Comparison of ENCODE assay signal across 25 cellular contexts in genomic region chr6:65189344-65189743, GRCh38.
DNase-seq lines count a peak whose midpoint lies in the region; ATAC-seq, FAIRE-seq and TF ChIP-seq lines count a peak whose summit lies in the region.
"Had no signal": no experiment of that assay in that cellular context is flagged by ENCODE, and none has a peak within 500 bp of the region (broad histone marks: within the 10 kb centered on the region; RNA-seq: fewer than 3 reads in every experiment).

No MANE protein-coding gene starts in this region.

- H3K9ac ChIP-seq in BLaER1 (no peak overlapping the region), IMR-90 (ENCODE audit: low read depth, low read length) (no peak overlapping the region), K562 (ENCODE audit: insufficient read depth in 1 of 2, low read depth in 2 of 2, low read length in 2 of 2) (no peak overlapping the region)
- no peak overlapping the region for H3K9ac ChIP-seq in BLaER1 treated with 17β-estradiol and CSF1 and Interleukin-3, amounts not matched to agents 10 nM and 100 nM

- no peak overlapping the region for H3K56ac ChIP-seq in IMR-90 (ENCODE audit: extremely low read depth, insufficient read depth, low read length)

- CTCF ChIA-PET in IMR-90 (lab: Yijun Ruan, JAX) = no interaction called here
- CTCF ChIA-PET in K562 (lab: Yijun Ruan, JAX; ENCODE audit: low intra/inter-chr PET ratio) = no interaction called here

- H2AFZ ChIP-seq in IMR-90 (replicated peaks; ENCODE audit: low read length, poor library complexity) (no peak overlapping the region), K562 (ENCODE audit: low read depth, low read length) (no peak overlapping the region)

- no peak overlapping the region for H2AK9ac ChIP-seq in IMR-90 (replicated peaks; ENCODE audit: low read depth, low read length, poor library complexity)

- no peak overlapping the region for H2BK120ac ChIP-seq in IMR-90 (ENCODE audit: low read depth, low read length)

- no peak for TF ChIP-seq EP300 in K562 (IDR thresholded peaks at IDR 0.05; ENCODE audit: low read length)

- no peaks in the 10 kb centered on the region for H3K36me3 ChIP-seq in BLaER1
- H3K36me3 ChIP-seq in BLaER1 treated with 17β-estradiol and CSF1 and Interleukin-3, amounts not matched to agents 10 nM and 100 nM = no peaks in the 10 kb centered on the region
- H3K36me3 ChIP-seq in IMR-90 (ENCODE audit: control insufficient read depth, insufficient read depth, low read length) = no peaks in the 10 kb centered on the region
- H3K36me3 ChIP-seq in K562 (ENCODE audit: control insufficient read depth, insufficient read depth, low read length) = no peaks in the 10 kb centered on the region
- H3K36me3 ChIP-seq in psoas muscle (ENCODE audit: insufficient read depth in 1 of 2, low read depth in 1 of 2) = no peaks in the 10 kb centered on the region
- H3K36me3 ChIP-seq: BE2C had no signal

- H3K9me1 ChIP-seq in IMR-90 (ENCODE audit: insufficient read depth, low read length) (no peaks in the 10 kb centered on the region), K562 (ENCODE audit: control insufficient read depth, insufficient read depth, low read length) (no peaks in the 10 kb centered on the region)

- DNase-seq in IMR-90 (no peak), K562 (ENCODE audit: extremely low read depth in 1 of 4, low spot score in 3 of 4) (no peak), lower leg skin (ENCODE audit: low spot score in 2 of 2) (no peak), iPS-NIHi7 (ENCODE audit: extremely low spot score) (no peak), psoas muscle (no peak)
- DNase-seq: 8988T; ACHN; BE2C; C1 segment of cervical spinal cord; CD4-positive, alpha-beta memory T cell; CD4-positive, CD25-positive, alpha-beta regulatory T cell; CD8-positive, alpha-beta memory T cell; COR-L47; DMS 273 treated with DMSO at 0.1 percent for 48 hours; DMS153; DMS53; DMS79; DND-41; EL; GDM1 had no signal

- H3K27me3 ChIP-seq in BLaER1 (no peaks in the 10 kb centered on the region), IMR-90 (ENCODE audit: control insufficient read depth, insufficient read depth, low read length) (no peaks in the 10 kb centered on the region), K562 (ENCODE audit: control insufficient read depth in 2 of 2, insufficient read depth in 2 of 2, low read length in 2 of 2) (no peaks in the 10 kb centered on the region), psoas muscle (ENCODE audit: insufficient read depth in 3 of 3, low read length in 2 of 3) (no peaks in the 10 kb centered on the region)
- no peaks in the 10 kb centered on the region for H3K27me3 ChIP-seq in BLaER1 treated with 17β-estradiol and CSF1 and Interleukin-3, amounts not matched to agents 10 nM and 100 nM
- H3K27me3 ChIP-seq: BE2C had no signal

- H4K5ac ChIP-seq in IMR-90 (ENCODE audit: low read depth, low read length) = no peak overlapping the region

- no peak for FAIRE-seq in K562 (lab: Jason Lieb, UNC)
- FAIRE-seq: GM12878, GM12892, GM18507 had no signal

- TF ChIP-seq CTCF in IMR-90 (conservative IDR thresholded peaks at IDR 0.05; ENCODE audit: low read depth, low read length) = no peak
- no peak for TF ChIP-seq CTCF in K562 (IDR thresholded peaks at IDR 0.05 in 2 of 3, conservative IDR thresholded peaks at IDR 0.05 in 1 of 3; ENCODE audit: insufficient read depth in 2 of 3, low read depth in 1 of 3, low read length in 3 of 3)
- no peak for TF ChIP-seq CTCF in lower leg skin (IDR thresholded peaks at IDR 0.05)
- TF ChIP-seq CTCF in psoas muscle (IDR thresholded peaks at IDR 0.05) = no peak

- peak overlapping the region; percentile 54 for H3K4me2 ChIP-seq in BLaER1
- peak overlapping the region in 7 of 11 experiments; percentile 2 to 59 (median 49); a peak in 11 of 22 replicates for H3K4me2 ChIP-seq in BLaER1 treated with 17β-estradiol and CSF1 and Interleukin-3, amounts not matched to agents 10 nM and 100 nM
- no peak overlapping the region for H3K4me2 ChIP-seq in IMR-90 (ENCODE audit: low read depth, low read length)
- no peak overlapping the region for H3K4me2 ChIP-seq in K562 (ENCODE audit: insufficient read depth, low read length)

- no peak overlapping the region for H2AK5ac ChIP-seq in IMR-90 (ENCODE audit: low read depth, low read length)

- ATAC-seq in IMR-90 (ENCODE audit: low read depth) (no peak), K562 (no peak), psoas muscle (no peak)
- ATAC-seq: GM12878 had no signal

- no peak overlapping the region for H3K4me3 ChIP-seq in BLaER1
- no peak overlapping the region for H3K4me3 ChIP-seq in BLaER1 treated with 17β-estradiol and CSF1 and Interleukin-3, amounts not matched to agents 10 nM and 100 nM
- no peak overlapping the region for H3K4me3 ChIP-seq in IMR-90 (ENCODE audit: insufficient read depth, low read depth, low read length)
- H3K4me3 ChIP-seq in K562 = no peak overlapping the region
- no peak overlapping the region for H3K4me3 ChIP-seq in lower leg skin (ENCODE audit: low read depth, poor library complexity, severe bottlenecking)
- no peak overlapping the region for H3K4me3 ChIP-seq in psoas muscle
- H3K4me3 ChIP-seq: GM12878 had no signal

- H4K20me1 ChIP-seq in BLaER1 (no peaks in the 10 kb centered on the region), IMR-90 (ENCODE audit: insufficient read depth, low read length) (no peaks in the 10 kb centered on the region), K562 (replicated peaks; ENCODE audit: control insufficient read depth, insufficient read depth, low read length) (no peaks in the 10 kb centered on the region)
- H4K20me1 ChIP-seq in BLaER1 treated with 17β-estradiol and CSF1 and Interleukin-3, amounts not matched to agents 10 nM and 100 nM = no peaks in the 10 kb centered on the region

- H2BK20ac ChIP-seq in IMR-90 (ENCODE audit: low read depth, low read length) = no peak overlapping the region

- H3K9me3 ChIP-seq in BLaER1 = no peaks in the 10 kb centered on the region
- no peaks in the 10 kb centered on the region for H3K9me3 ChIP-seq in BLaER1 treated with 17β-estradiol and CSF1 and Interleukin-3, amounts not matched to agents 10 nM and 100 nM (replicated peaks in 1 of 11)
- no peaks in the 10 kb centered on the region for H3K9me3 ChIP-seq in IMR-90 (ENCODE audit: control insufficient read depth, insufficient read depth, low read length)
- H3K9me3 ChIP-seq in K562 (replicated peaks; ENCODE audit: control insufficient read depth, insufficient read depth, low read depth, low read length) = no peaks in the 10 kb centered on the region
- no peaks in the 10 kb centered on the region for H3K9me3 ChIP-seq in psoas muscle
- H3K9me3 ChIP-seq: BE2C had no signal

- no peak overlapping the region for H3K4ac ChIP-seq in IMR-90 (ENCODE audit: low read depth, low read length)

- TF ChIP-seq RAD21 in IMR-90 (IDR thresholded peaks at IDR 0.05; ENCODE audit: low read length) (no peak), K562 (CRISPR knock-in tag; conservative IDR thresholded peaks at IDR 0.05 in 1 of 2, IDR thresholded peaks at IDR 0.05 in 1 of 2) (no peak)

- WGBS in IMR-90 (ENCODE audit: extremely low coverage in 2 of 2, insufficient read length in 1 of 2), 2 experiments = no CpG with 5 or more reads among the region's 3 CpGs
- 6% methylated on average over 3 of the region's 3 CpGs for WGBS in K562 (ENCODE audit: insufficient coverage, low coverage, missing lambda C conversion rate)
- WGBS in lower leg skin, 2 donors = 76 to 94% methylated on average over 3 of the region's 3 CpGs
- 69 to 83% (median 74%) methylated on average over 3 of the region's 3 CpGs for WGBS in psoas muscle, 3 donors

- dilution Hi-C loops in IMR-90 (cut with HindIII; ENCODE audit: low sequenced_read_pairs, unreplicated experiment) = no loop called here

- BruUV-seq in IMR-90 (replicated peaks; lab: Mats Ljungman, UMichigan) (no TSS peak), K562 (replicated peaks; lab: Mats Ljungman, UMichigan) (no TSS peak)

- H4K8ac ChIP-seq in IMR-90 (ENCODE audit: low read depth in 2 of 2, low read length in 2 of 2) = no peak overlapping the region

- H3K14ac ChIP-seq in IMR-90 (replicated peaks; ENCODE audit: low read depth, low read length) = no peak overlapping the region

- no peak overlapping the region for H2BK5ac ChIP-seq in IMR-90 (ENCODE audit: low read depth, low read length, poor library complexity, severe bottlenecking)

- H4K91ac ChIP-seq in IMR-90 (ENCODE audit: insufficient read depth, low read depth, low read length) = no peak overlapping the region

- no peak overlapping the region for H3K18ac ChIP-seq in IMR-90 (ENCODE audit: low read depth, low read length)

- intact Hi-C loops in IMR-90 (cut with micrococcal nuclease) (no loop called here), K562 (cut with micrococcal nuclease) (no loop called here), lower leg skin (cut with DNase I; ENCODE audit: low total_unique reads) (no loop called here), psoas muscle (cut with DNase I) (no loop called here)

- no peaks in the 10 kb centered on the region for H3K79me2 ChIP-seq in K562 (ENCODE audit: control insufficient read depth, insufficient read depth, low read length)

- no peak overlapping the region for H3K23ac ChIP-seq in IMR-90 (ENCODE audit: low read depth, low read length)

- no peak for TF ChIP-seq POLR2A in IMR-90 (IDR thresholded peaks at IDR 0.05; ENCODE audit: low read depth, low read length)
- TF ChIP-seq POLR2A in K562 (conservative IDR thresholded peaks at IDR 0.05) = no peak
- no peak for TF ChIP-seq POLR2A in lower leg skin (IDR thresholded peaks at IDR 0.05)

- in situ Hi-C loops in IMR-90 (cut with MboI; ENCODE audit: low sequenced_read_pairs) = no loop called here
- in situ Hi-C loops in K562 (cut with MboI) = no loop called here

- no peaks in the 10 kb centered on the region for H3K79me1 ChIP-seq in IMR-90 (ENCODE audit: low read depth in 1 of 2, low read length in 2 of 2)

- no peak overlapping the region for H2BK15ac ChIP-seq in IMR-90 (ENCODE audit: low read depth, low read length)

- H3K4me1 ChIP-seq in BLaER1 = peaks cover 25% of the 10 kb centered on the region
- peaks cover 0 to 20% (median 7%) of the 10 kb centered on the region in 10 experiments; a peak in 10 of 20 replicates for H3K4me1 ChIP-seq in BLaER1 treated with 17β-estradiol and CSF1 and Interleukin-3, amounts not matched to agents 10 nM and 100 nM
- H3K4me1 ChIP-seq in IMR-90 (ENCODE audit: control insufficient read depth, insufficient read depth, low read length) = no peaks in the 10 kb centered on the region
- no peaks in the 10 kb centered on the region for H3K4me1 ChIP-seq in K562 (replicated peaks in 1 of 2; ENCODE audit: control insufficient read depth in 2 of 2, insufficient read depth in 2 of 2, low read length in 2 of 2)
- H3K4me1 ChIP-seq in psoas muscle = no peaks in the 10 kb centered on the region
- H3K4me1 ChIP-seq: BE2C had no signal

- no peak overlapping the region for H3K27ac ChIP-seq in BLaER1
- no peak overlapping the region for H3K27ac ChIP-seq in BLaER1 treated with 17β-estradiol and CSF1 and Interleukin-3, amounts not matched to agents 10 nM and 100 nM
- H3K27ac ChIP-seq in IMR-90 (ENCODE audit: insufficient read depth, low read length) = no peak overlapping the region
- H3K27ac ChIP-seq in K562 (ENCODE audit: extremely low read depth, low read depth, low read length) = no peak overlapping the region
- H3K27ac ChIP-seq in psoas muscle = no peak overlapping the region

- POLR2A ChIA-PET in IMR-90 (lab: Charles Lee; ENCODE audit: unreplicated experiment) (no interaction called here), K562 (lab: Yijun Ruan, JAX) (no interaction called here)

TF ChIP-seq in IMR-90, 13 proteins besides CTCF, POLR2A, EP300 and RAD21 (continues in another document):
- no peak for TF ChIP-seq BHLHE40 (IDR thresholded peaks at IDR 0.05; ENCODE audit: low read depth, low read length)

Comparison
In these comparisons a context has a peak if more than half of its experiments do, and no peak if none do; other contexts are left out.
1. H3K4me2 ChIP-seq: peak in BLaER1 (single experiment) and BLaER1 treated with 17β-estradiol and CSF1 and Interleukin-3, amounts not matched to agents 10 nM and 100 nM (7 of 11); none in IMR-90 (single experiment) and K562 (single experiment).